ENCODE assay signal across 19 cellular contexts in the genomic region with DNA sequence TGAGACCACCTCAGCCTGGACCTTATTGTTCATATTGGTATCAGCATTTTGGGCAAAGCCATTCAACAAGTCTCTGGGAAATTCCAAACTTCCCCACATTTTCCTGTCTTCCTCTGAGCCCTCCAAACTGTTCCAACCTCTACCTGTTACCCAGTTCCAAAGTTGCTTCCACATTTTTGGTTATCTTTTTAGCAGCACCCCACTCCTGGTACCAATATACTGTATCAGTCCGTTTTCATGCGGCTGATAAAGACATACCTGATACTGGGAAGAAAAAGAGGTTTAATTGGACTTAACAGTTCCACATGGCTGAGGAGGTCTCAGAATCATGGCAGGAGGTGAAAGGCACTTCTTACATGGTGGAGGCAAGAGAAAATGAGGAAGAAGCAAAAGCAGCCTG. TPM values are rescaled to one million over a fixed set of nuclear protein-coding genes. Genes with fewer than 3 reads are reported as not detected.
"Had no signal": no experiment of that assay in that cellular context is flagged by ENCODE, and none has a peak within 500 bp of the region (broad histone marks: within the 10 kb centered on the region; RNA-seq: fewer than 3 reads in every experiment).

No MANE protein-coding gene starts in this region.

RNA-seq across cellular contexts. Expression of a gene that starts 55.8 kb away (rescaled TPM):
- total RNA-seq: cerebellum, dermis blood vessel endothelial cell, dorsolateral prefrontal cortex, esophagus mucosa, esophagus squamous epithelium, gastrocnemius medialis, glomerular endothelial cell, heart right ventricle, kidney epithelial cell, left cardiac atrium, left lung, left ventricle myocardium superior, lower lobe of right lung, lung microvascular endothelial cell, mesenteric fat pad, mesothelial cell of epicardium, mucosa of descending colon, myocyte had no signal
- polyA plus RNA-seq: heart right ventricle, keratinocyte had no signal
